ENCODE assay signal across 29 cellular contexts in genomic region chr7:30674876-30675275, GRCh38. TPM values are rescaled to one million over a fixed set of nuclear protein-coding genes. Genes with fewer than 3 reads are reported as not detected.
DNase-seq lines count a peak whose midpoint lies in the region; ATAC-seq and TF ChIP-seq lines count a peak whose summit lies in the region.
"Had no signal": no experiment of that assay in that cellular context is flagged by ENCODE, and none has a peak within 500 bp of the region (broad histone marks: within the 10 kb centered on the region; RNA-seq: fewer than 3 reads in every experiment).

No MANE protein-coding gene starts in this region.

- H3K27me3 ChIP-seq in left lung, result peaks cover 9 to 43% of the 10 kb centered on the region in 2 donors
- H3K27me3 ChIP-seq: BLaER1, Peyer's patch had no signal

- H3K4me3 ChIP-seq in left lung, result no peak overlapping the region
- H3K4me3 ChIP-seq: BLaER1, GM12878, GM23338, Peyer's patch had no signal

- H3K9me3 ChIP-seq in left lung, result no peaks in the 10 kb centered on the region
- H3K9me3 ChIP-seq: BLaER1, Peyer's patch, SK-N-SH had no signal

- intact Hi-C loops in left lung (cut with DNase I), result no loop called here

- H3K27me3 Mint-ChIP-seq in activated CD4-positive, alpha-beta T cell treated with anti-CD3 and anti-CD28 coated beads, Interleukin-2, amount 10 ng/mL, durations not matched to agents 7 days and 5 days, result peaks cover 25% of the 10 kb centered on the region

- H3K36me3 ChIP-seq in left lung, result no peaks in the 10 kb centered on the region
- H3K36me3 ChIP-seq: BLaER1, Peyer's patch had no signal

- POLR2A ChIA-PET in activated CD4-positive, alpha-beta T cell treated with anti-CD3 and anti-CD28 coated beads, Interleukin-2, amount 10 ng/mL, durations not matched to agents 7 days and 5 days (lab: Charles Lee), result no interaction called here

- no peaks in the 10 kb centered on the region for H3K4me1 Mint-ChIP-seq in activated CD4-positive, alpha-beta T cell treated with anti-CD3 and anti-CD28 coated beads, Interleukin-2, amount 10 ng/mL, durations not matched to agents 7 days and 5 days

- H3K27ac ChIP-seq in left lung, result no peak overlapping the region
- H3K27ac ChIP-seq: BLaER1, Peyer's patch had no signal

- no peaks in the 10 kb centered on the region for H3K9me3 Mint-ChIP-seq in activated CD4-positive, alpha-beta T cell treated with anti-CD3 and anti-CD28 coated beads, Interleukin-2, amount 10 ng/mL, durations not matched to agents 7 days and 5 days
- H3K9me3 Mint-ChIP-seq: GM23338, H9 had no signal

- no peak for ATAC-seq in left lung
- ATAC-seq: GM12878, GM23338, T-helper 17 cell had no signal

- no peak for TF ChIP-seq CTCF in left lung (IDR thresholded peaks at IDR 0.05)

- H3K4me1 ChIP-seq in left lung, result no peaks in the 10 kb centered on the region
- H3K4me1 ChIP-seq: Peyer's patch had no signal

- H3K36me3 Mint-ChIP-seq in activated CD4-positive, alpha-beta T cell treated with anti-CD3 and anti-CD28 coated beads, Interleukin-2, amount 10 ng/mL, durations not matched to agents 7 days and 5 days (ENCODE audit: low read depth), result no peaks in the 10 kb centered on the region
- H3K36me3 Mint-ChIP-seq: CD4-positive, CD25-positive, alpha-beta regulatory T cell had no signal

- CTCF ChIA-PET in activated CD4-positive, alpha-beta T cell treated with anti-CD3 and anti-CD28 coated beads, Interleukin-2, amount 10 ng/mL, durations not matched to agents 7 days and 5 days (lab: Charles Lee), result interaction anchor here (0.5 kb wide), 2 partner anchors 26 to 107 kb away, joined by 3 read pairs; no protein-coding TSS in a partner anchor

- H3K4me3 Mint-ChIP-seq in activated CD4-positive, alpha-beta T cell treated with anti-CD3 and anti-CD28 coated beads, Interleukin-2, amount 10 ng/mL, durations not matched to agents 7 days and 5 days, result no peak overlapping the region
- H3K4me3 Mint-ChIP-seq: CD4-positive, CD25-positive, alpha-beta regulatory T cell; GM23338; H9; T-helper 17 cell had no signal

- DNase-seq in NCI-H2107 treated with DMSO at 0.1 percent for 48 hours (lab: John Stamatoyannopoulos, UW; ENCODE audit: unreplicated experiment) (peak; percentile 52), NCI-H2107 (lab: John Stamatoyannopoulos, UW) (no peak), COLO668 (lab: John Stamatoyannopoulos, UW; ENCODE audit: unreplicated experiment) (peak; percentile 22), NCI-H146 (lab: John Stamatoyannopoulos, UW) (peak; percentile 57), NCI-H345 treated with DMSO at 0.1 percent for 48 hours (lab: John Stamatoyannopoulos, UW; ENCODE audit: unreplicated experiment) (peak; percentile 38), left lung (no peak)
- no peak for DNase-seq in activated CD4-positive, alpha-beta T cell treated with anti-CD3 and anti-CD28 coated beads, Interleukin-2, amount 10 ng/mL, durations not matched to agents 7 days and 5 days
- DNase-seq in activated CD4-positive, alpha-beta T cell treated with anti-CD3 and anti-CD28 coated beads for 1 hour, result no peak
- DNase-seq: CD4-positive, CD25-positive, alpha-beta regulatory T cell; DMS53; EL; GDM1; H9; KBM-7; MV-4-11; NCI-H1417 treated with DMSO at 0.1 percent for 48 hours; NCI-H187 treated with DMSO at 0.1 percent for 48 hours; NCI-H446 treated with DMSO at 0.1 percent for 48 hours; NCI-H526; Peyer's patch; SW 1271; T-helper 17 cell had no signal

- no peak overlapping the region for H3K27ac Mint-ChIP-seq in activated CD4-positive, alpha-beta T cell treated with anti-CD3 and anti-CD28 coated beads, Interleukin-2, amount 10 ng/mL, durations not matched to agents 7 days and 5 days
- H3K27ac Mint-ChIP-seq: CD4-positive, CD25-positive, alpha-beta regulatory T cell; GM23338; H9; T-helper 17 cell had no signal

RNA-seq across cellular contexts. Expression of gene CRHR2, which starts 7.4 kb away (rescaled TPM):
- total RNA-seq in activated CD4-positive, alpha-beta T cell treated with anti-CD3 and anti-CD28 coated beads, Interleukin-2, amount 10 ng/mL, durations not matched to agents 7 days and 5 days, result not detected
- total RNA-seq in left lung, result under 1 TPM in 1 of 2 donors, not detected in 1; 0.15 TPM
- total RNA-seq: CD4-positive, CD25-positive, alpha-beta regulatory T cell; GM12878; LHCN-M2; MCF 10A; OCI-LY7; Peyer's patch; T-helper 17 cell had no signal

Comparison
In these comparisons a context has a peak if more than half of its experiments do, and no peak if none do; other contexts are left out.
1. DNase-seq: peak in NCI-H2107 treated with DMSO at 0.1 percent for 48 hours (single experiment), COLO668 (single experiment), NCI-H146 (single experiment) and NCI-H345 treated with DMSO at 0.1 percent for 48 hours (single experiment); none in NCI-H2107 (single experiment), activated CD4-positive, alpha-beta T cell treated with anti-CD3 and anti-CD28 coated beads, Interleukin-2, amount 10 ng/mL, durations not matched to agents 7 days and 5 days (single experiment), left lung (0 of 2) and activated CD4-positive, alpha-beta T cell treated with anti-CD3 and anti-CD28 coated beads for 1 hour (single experiment).